1 cellular context compared by ENCODE assay signal in the genomic region with DNA sequence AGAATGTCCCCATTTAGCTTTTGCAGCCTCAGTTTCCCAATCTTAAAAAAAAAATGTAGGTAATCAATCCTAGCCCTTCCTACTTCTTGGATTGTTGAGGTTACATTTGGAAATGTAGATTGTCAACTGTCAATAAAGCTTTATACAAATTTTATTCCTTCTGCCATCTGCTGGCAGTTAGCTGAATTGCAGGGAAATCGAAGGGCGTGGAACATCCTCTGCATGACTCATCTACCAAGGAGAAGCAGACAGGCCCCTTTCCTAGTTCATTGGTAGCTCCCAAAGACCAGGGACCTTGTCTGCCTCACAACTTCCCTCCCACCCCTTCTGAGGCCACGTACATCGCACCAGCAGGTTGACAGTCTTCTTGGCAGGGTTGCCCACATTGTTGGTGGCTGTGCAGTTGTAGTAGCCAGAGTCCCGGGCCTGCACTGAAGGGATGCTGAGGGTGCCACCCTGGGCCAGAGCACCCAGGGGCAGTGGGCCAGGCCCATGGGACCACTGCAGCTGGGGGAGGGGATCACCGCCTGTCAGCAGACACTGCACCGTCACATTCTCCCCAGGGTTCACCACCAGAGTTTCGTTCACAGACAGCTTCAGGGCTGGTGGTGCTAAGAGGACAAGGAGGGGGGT.
TF ChIP-seq lines count a peak whose summit lies in the region.

No MANE protein-coding gene starts in this region.

TF ChIP-seq in K562, 482 proteins besides CTCF, POLR2A, EP300 and RAD21 (continued from another document and continues in another):
- TF ChIP-seq ETV5 (CRISPR knock-in tag; IDR thresholded peaks at IDR 0.05; ENCODE audit: low read depth), result 0 out of 2 replicates have a peak, but pooled peaks have one; percentile 51
- TF ChIP-seq ZNF311 (CRISPR knock-in tag; IDR thresholded peaks at IDR 0.05), result no peak
- no peak for TF ChIP-seq POLR3G (IDR thresholded peaks at IDR 0.05; ENCODE audit: extremely low read depth, insufficient read length, insufficient replicate concordance)
- TF ChIP-seq, protein P1, sequence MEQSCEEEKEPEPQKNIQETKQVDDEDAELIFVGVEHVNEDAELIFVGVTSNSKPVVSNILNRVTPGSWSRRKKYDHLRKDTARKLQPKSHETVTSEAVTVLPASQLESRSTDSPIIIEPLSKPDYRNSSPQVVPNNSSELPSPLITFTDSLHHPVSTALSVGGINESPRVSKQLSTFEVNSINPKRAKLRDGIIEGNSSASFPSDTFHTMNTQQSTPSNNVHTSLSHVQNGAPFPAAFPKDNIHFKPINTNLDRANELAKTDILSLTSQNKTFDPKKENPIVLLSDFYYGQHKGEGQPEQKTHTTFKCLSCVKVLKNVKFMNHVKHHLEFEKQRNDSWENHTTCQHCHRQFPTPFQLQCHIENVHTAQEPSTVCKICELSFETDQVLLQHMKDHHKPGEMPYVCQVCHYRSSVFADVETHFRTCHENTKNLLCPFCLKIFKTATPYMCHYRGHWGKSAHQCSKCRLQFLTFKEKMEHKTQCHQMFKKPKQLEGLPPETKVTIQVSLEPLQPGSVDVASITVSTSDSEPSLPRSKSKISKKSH (CRISPR knock-in tag; IDR thresholded peaks at IDR 0.05), result no peak
- TF ChIP-seq U2AF2 (optimal IDR thresholded peaks at IDR 0.05; ENCODE audit: low read depth, low read length), result no peak
- peak; percentile 50 to 64; a peak in 2 of 4 replicates for TF ChIP-seq TRIM24 (IDR thresholded peaks at IDR 0.05)
- TF ChIP-seq PPARD (CRISPR knock-in tag; IDR thresholded peaks at IDR 0.05), result no peak
- TF ChIP-seq ZNF583 (CRISPR knock-in tag; IDR thresholded peaks at IDR 0.05), result no peak
- TF ChIP-seq STAG1 (CRISPR knock-in tag; IDR thresholded peaks at IDR 0.05; ENCODE audit: borderline replicate concordance), result peak; percentile 21; the same call in 1 of the 2 replicates
- TF ChIP-seq HDGF (IDR thresholded peaks at IDR 0.05), result no peak
- TF ChIP-seq, protein P2, sequence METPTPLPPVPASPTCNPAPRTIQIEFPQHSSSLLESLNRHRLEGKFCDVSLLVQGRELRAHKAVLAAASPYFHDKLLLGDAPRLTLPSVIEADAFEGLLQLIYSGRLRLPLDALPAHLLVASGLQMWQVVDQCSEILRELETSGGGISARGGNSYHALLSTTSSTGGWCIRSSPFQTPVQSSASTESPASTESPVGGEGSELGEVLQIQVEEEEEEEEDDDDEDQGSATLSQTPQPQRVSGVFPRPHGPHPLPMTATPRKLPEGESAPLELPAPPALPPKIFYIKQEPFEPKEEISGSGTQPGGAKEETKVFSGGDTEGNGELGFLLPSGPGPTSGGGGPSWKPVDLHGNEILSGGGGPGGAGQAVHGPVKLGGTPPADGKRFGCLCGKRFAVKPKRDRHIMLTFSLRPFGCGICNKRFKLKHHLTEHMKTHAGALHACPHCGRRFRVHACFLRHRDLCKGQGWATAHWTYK (CRISPR knock-in tag; IDR thresholded peaks at IDR 0.05), result no peak
- TF ChIP-seq SRSF1 (IDR thresholded peaks at IDR 0.05; ENCODE audit: low read depth, low read length), result no peak
- peak; percentile 27 for TF ChIP-seq FOS (IDR thresholded peaks at IDR 0.05; ENCODE audit: extremely low read depth, insufficient read length)
- no peak for TF ChIP-seq STAT5A (IDR thresholded peaks at IDR 0.05; ENCODE audit: borderline replicate concordance, low read length)
- no peak for TF ChIP-seq ZNF592 (IDR thresholded peaks at IDR 0.05)
- TF ChIP-seq ZFP30 (CRISPR knock-in tag; IDR thresholded peaks at IDR 0.05; ENCODE audit: borderline replicate concordance), result no peak
- no peak for TF ChIP-seq FOXJ3 (CRISPR knock-in tag; IDR thresholded peaks at IDR 0.05)
- no peak for TF ChIP-seq ETV6 (IDR thresholded peaks at IDR 0.05; ENCODE audit: borderline replicate concordance in 1 of 2, low read depth in 2 of 2, low read length in 1 of 2)
- TF ChIP-seq ETV6 (CRISPR knock-in tag; IDR thresholded peaks at IDR 0.05; ENCODE audit: borderline replicate concordance), result no peak
- no peak for TF ChIP-seq ZBTB2 (IDR thresholded peaks at IDR 0.05)
- TF ChIP-seq CHD1 (IDR thresholded peaks at IDR 0.05; ENCODE audit: low read length), result no peak
- TF ChIP-seq ZFP36 (IDR thresholded peaks at IDR 0.05; ENCODE audit: low read depth, low read length, partially characterized antibody), result no peak
- TF ChIP-seq SMC3 (conservative IDR thresholded peaks at IDR 0.05; ENCODE audit: insufficient read depth, low read depth, low read length), result peak; percentile 39; the same call in 1 of the 2 replicates
- no peak for TF ChIP-seq KAT7 (CRISPR knock-in tag; IDR thresholded peaks at IDR 0.05; ENCODE audit: borderline replicate concordance)
- TF ChIP-seq ADNP (tag; IDR thresholded peaks at IDR 0.05), result no peak
- TF ChIP-seq FOXM1 (IDR thresholded peaks at IDR 0.05; ENCODE audit: low read depth), result peak; percentile 59; the same call in 1 of the 2 replicates
- TF ChIP-seq FOXM1 (CRISPR knock-in tag; IDR thresholded peaks at IDR 0.05; ENCODE audit: low read depth), result no peak
- TF ChIP-seq, protein P3, sequence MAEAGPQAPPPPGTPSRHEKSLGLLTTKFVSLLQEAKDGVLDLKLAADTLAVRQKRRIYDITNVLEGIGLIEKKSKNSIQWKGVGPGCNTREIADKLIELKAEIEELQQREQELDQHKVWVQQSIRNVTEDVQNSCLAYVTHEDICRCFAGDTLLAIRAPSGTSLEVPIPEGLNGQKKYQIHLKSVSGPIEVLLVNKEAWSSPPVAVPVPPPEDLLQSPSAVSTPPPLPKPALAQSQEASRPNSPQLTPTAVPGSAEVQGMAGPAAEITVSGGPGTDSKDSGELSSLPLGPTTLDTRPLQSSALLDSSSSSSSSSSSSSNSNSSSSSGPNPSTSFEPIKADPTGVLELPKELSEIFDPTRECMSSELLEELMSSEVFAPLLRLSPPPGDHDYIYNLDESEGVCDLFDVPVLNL (CRISPR knock-in tag; IDR thresholded peaks at IDR 0.05; ENCODE audit: low read depth), result no peak
- peak; percentile 55; the same call in 1 of the 2 replicates for TF ChIP-seq ZKSCAN1 (IDR thresholded peaks at IDR 0.05; ENCODE audit: low read depth, low read length)
- TF ChIP-seq TEAD1 (CRISPR knock-in tag; IDR thresholded peaks at IDR 0.05), result peak in 1 of 2 experiments; percentile 74; a peak in 1 of 4 replicates
- TF ChIP-seq HCFC1 (IDR thresholded peaks at IDR 0.05; ENCODE audit: low read depth, low read length), result no peak; the same call in 1 of the 2 replicates
- TF ChIP-seq RBM25 (IDR thresholded peaks at IDR 0.05; ENCODE audit: low read depth, low read length, severe bottlenecking), result no peak
- TF ChIP-seq, protein P4, sequence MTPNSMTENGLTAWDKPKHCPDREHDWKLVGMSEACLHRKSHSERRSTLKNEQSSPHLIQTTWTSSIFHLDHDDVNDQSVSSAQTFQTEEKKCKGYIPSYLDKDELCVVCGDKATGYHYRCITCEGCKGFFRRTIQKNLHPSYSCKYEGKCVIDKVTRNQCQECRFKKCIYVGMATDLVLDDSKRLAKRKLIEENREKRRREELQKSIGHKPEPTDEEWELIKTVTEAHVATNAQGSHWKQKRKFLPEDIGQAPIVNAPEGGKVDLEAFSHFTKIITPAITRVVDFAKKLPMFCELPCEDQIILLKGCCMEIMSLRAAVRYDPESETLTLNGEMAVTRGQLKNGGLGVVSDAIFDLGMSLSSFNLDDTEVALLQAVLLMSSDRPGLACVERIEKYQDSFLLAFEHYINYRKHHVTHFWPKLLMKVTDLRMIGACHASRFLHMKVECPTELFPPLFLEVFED (CRISPR knock-in tag; conservative IDR thresholded peaks at IDR 0.05), result no peak
- TF ChIP-seq KLF1 (tag; IDR thresholded peaks at IDR 0.05), result peak; percentile 84; the same call in 1 of the 2 replicates
- TF ChIP-seq MAZ (CRISPR knock-in tag; conservative IDR thresholded peaks at IDR 0.05 in 1 of 2, IDR thresholded peaks at IDR 0.05 in 1 of 2), result peak in 1 of 2 experiments; percentile 52; a peak in 1 of 4 replicates
- TF ChIP-seq ZNF324 (CRISPR knock-in tag; IDR thresholded peaks at IDR 0.05), result no peak
- no peak for TF ChIP-seq RFX7 (CRISPR knock-in tag; IDR thresholded peaks at IDR 0.05)
- peak; percentile 90 for TF ChIP-seq CBX1 (IDR thresholded peaks at IDR 0.05; ENCODE audit: low read depth)
- peak; percentile 95 for TF ChIP-seq PRDM10 (IDR thresholded peaks at IDR 0.05; ENCODE audit: partially characterized antibody)
- TF ChIP-seq IFI16 (CRISPR knock-in tag; IDR thresholded peaks at IDR 0.05), result no peak
- TF ChIP-seq, protein P5, sequence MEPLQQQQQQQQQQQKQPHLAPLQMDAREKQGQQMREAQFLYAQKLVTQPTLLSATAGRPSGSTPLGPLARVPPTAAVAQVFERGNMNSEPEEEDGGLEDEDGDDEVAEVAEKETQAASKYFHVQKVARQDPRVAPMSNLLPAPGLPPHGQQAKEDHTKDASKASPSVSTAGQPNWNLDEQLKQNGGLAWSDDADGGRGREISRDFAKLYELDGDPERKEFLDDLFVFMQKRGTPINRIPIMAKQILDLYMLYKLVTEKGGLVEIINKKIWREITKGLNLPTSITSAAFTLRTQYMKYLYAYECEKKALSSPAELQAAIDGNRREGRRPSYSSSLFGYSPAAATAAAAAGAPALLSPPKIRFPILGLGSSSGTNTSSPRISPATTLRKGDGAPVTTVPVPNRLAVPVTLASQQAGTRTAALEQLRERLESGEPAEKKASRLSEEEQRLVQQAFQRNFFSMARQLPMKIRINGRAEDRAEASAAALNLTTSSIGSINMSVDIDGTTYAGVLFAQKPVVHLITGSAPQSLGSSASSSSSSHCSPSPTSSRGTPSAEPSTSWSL (CRISPR knock-in tag; IDR thresholded peaks at IDR 0.05; ENCODE audit: borderline replicate concordance), result no peak
- no peak for TF ChIP-seq GTF2B (IDR thresholded peaks at IDR 0.05; ENCODE audit: extremely low read depth, insufficient read length)
